Comparison of ENCODE assay signal across 12 cellular contexts in genomic region chr9:80134487-80134886, GRCh38.
DNase-seq lines count a peak whose midpoint lies in the region; ATAC-seq, FAIRE-seq and TF ChIP-seq lines count a peak whose summit lies in the region.
"Had no signal": no experiment of that assay in that cellular context is flagged by ENCODE, and none has a peak within 500 bp of the region (broad histone marks: within the 10 kb centered on the region; RNA-seq: fewer than 3 reads in every experiment).

No MANE protein-coding gene starts in this region.

- peak; percentile 85 for FAIRE-seq in GM12892 (lab: Jason Lieb, UNC)

- H3K4me3 Mint-ChIP-seq in endothelial cell (ENCODE audit: unreplicated experiment), result no peak overlapping the region
- H3K4me3 Mint-ChIP-seq: activated T-helper 1 cell treated with anti-CD3 and anti-CD28 coated beads, Interleukin-12 subunit alpha, Interleukin-12 subunit beta, Interleukin-2, Interleukin-4 antibody, amounts not matched to agents 30 ng/mL and 10 ng/mL and 1 ng/mL, durations not matched to agents 14 hours and 24 hours and 36 hours had no signal

- H3K9me3 Mint-ChIP-seq in endothelial cell (ENCODE audit: unreplicated experiment), result no peaks in the 10 kb centered on the region
- H3K9me3 Mint-ChIP-seq: activated T-helper 1 cell treated with anti-CD3 and anti-CD28 coated beads, Interleukin-12 subunit alpha, Interleukin-12 subunit beta, Interleukin-2, Interleukin-4 antibody, amounts not matched to agents 30 ng/mL and 10 ng/mL and 1 ng/mL, durations not matched to agents 14 hours and 24 hours and 36 hours had no signal

- no peak for TF ChIP-seq CTCF in endothelial cell (IDR thresholded peaks at IDR 0.05; ENCODE audit: unreplicated experiment)

- no peak overlapping the region for H3K27ac Mint-ChIP-seq in endothelial cell (ENCODE audit: unreplicated experiment)
- H3K27ac Mint-ChIP-seq: activated T-helper 1 cell treated with anti-CD3 and anti-CD28 coated beads, Interleukin-12 subunit alpha, Interleukin-12 subunit beta, Interleukin-2, Interleukin-4 antibody, amounts not matched to agents 30 ng/mL and 10 ng/mL and 1 ng/mL, durations not matched to agents 14 hours and 24 hours and 36 hours had no signal

- DNase-seq in GM12892 (ENCODE audit: insufficient read length) (peak; percentile 33), amniotic stem cell (lab: John Stamatoyannopoulos, UW) (no peak), endothelial cell (ENCODE audit: low spot score) (no peak)
- no peak for DNase-seq in stimulated activated CD4-positive, alpha-beta T cell treated with anti-CD3 and anti-CD28 coated beads, Interleukin-1b, Interleukin-23, amount 100 ng/mL, for 48 hours
- DNase-seq in effector CD4-positive, alpha-beta T cell, result no peak
- DNase-seq: NCI-H146, PC-3, psoas muscle had no signal

- no peak for TF ChIP-seq POLR2A in GM12892 (IDR thresholded peaks at IDR 0.05; ENCODE audit: low read depth, low read length)

- ATAC-seq in GM19452 (IDR thresholded peaks at IDR 0.05; ENCODE audit: unreplicated experiment) (peak; percentile 94), HG02870 (IDR thresholded peaks at IDR 0.05; ENCODE audit: unreplicated experiment) (peak; percentile 97), HG03565 (IDR thresholded peaks at IDR 0.05; ENCODE audit: unreplicated experiment) (peak; percentile 95)
- ATAC-seq: PC-3, psoas muscle had no signal

- no peaks in the 10 kb centered on the region for H3K27me3 Mint-ChIP-seq in endothelial cell (ENCODE audit: unreplicated experiment)

- no peaks in the 10 kb centered on the region for H3K36me3 Mint-ChIP-seq in endothelial cell (ENCODE audit: low read depth, unreplicated experiment)

- peaks cover 16% of the 10 kb centered on the region for H3K4me1 Mint-ChIP-seq in endothelial cell (ENCODE audit: unreplicated experiment)
